19 cellular contexts compared by ENCODE assay signal in the genomic region with DNA sequence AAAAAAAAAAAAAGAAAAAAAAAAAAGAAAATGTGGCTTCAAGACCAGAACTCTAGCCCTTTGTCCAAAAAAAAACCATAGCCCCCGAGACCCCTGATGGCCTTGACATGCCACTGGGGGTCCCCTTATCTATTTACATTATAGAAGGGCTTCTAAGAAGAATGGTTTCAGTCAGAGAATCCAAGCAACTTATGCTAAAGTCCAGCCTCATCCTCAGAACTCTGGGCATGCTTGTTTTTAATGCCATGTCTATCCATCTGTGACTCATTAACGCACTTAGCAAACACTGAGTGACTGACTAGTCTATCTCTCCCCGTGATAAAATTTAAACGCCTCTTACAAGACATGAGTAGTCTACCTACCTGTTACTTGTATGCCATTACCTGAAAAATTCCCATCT. TPM values are rescaled to one million over a fixed set of nuclear protein-coding genes. Genes with fewer than 3 reads are reported as not detected.
A peak's percentile ranks its signal among the peaks of the same experiment; 100 is the strongest.
DNase-seq lines count a peak whose midpoint lies in the region; ATAC-seq and TF ChIP-seq lines count a peak whose summit lies in the region.
"Had no signal": no experiment of that assay in that cellular context is flagged by ENCODE, and none has a peak within 500 bp of the region (broad histone marks: within the 10 kb centered on the region; RNA-seq: fewer than 3 reads in every experiment).

No MANE protein-coding gene starts in this region.

- no peaks in the 10 kb centered on the region for H3K27me3 ChIP-seq in HL-60 (ENCODE audit: insufficient read depth, poor library complexity, severe bottlenecking)
- H3K27me3 ChIP-seq: heart left ventricle had no signal

- H3K4me1 Mint-ChIP-seq in glutamatergic neuron (ENCODE audit: low read depth, unreplicated experiment) = no peaks in the 10 kb centered on the region
- H3K4me1 Mint-ChIP-seq: activated CD8-positive, alpha-beta memory T cell treated with anti-CD3 and anti-CD28 coated beads, Interleukin-2, amount 10 ng/mL, durations not matched to agents 7 days and 5 days; activated naive CD8-positive, alpha-beta T cell treated with anti-CD3 and anti-CD28 coated beads for 36 hours; activated T-helper 17 cell treated with anti-CD3 and anti-CD28 coated beads, Interleukin-2, amount 50 U/mL, for 72 hours; B cell had no signal

- H3K4me3 Mint-ChIP-seq in glutamatergic neuron (ENCODE audit: unreplicated experiment) = no peak overlapping the region
- H3K4me3 Mint-ChIP-seq: activated CD8-positive, alpha-beta memory T cell treated with anti-CD3 and anti-CD28 coated beads, Interleukin-2, amount 10 ng/mL, durations not matched to agents 7 days and 5 days; activated naive CD8-positive, alpha-beta T cell treated with anti-CD3 and anti-CD28 coated beads for 36 hours; activated T-helper 17 cell treated with anti-CD3 and anti-CD28 coated beads, Interleukin-2, amount 50 U/mL, for 72 hours; B cell; H9; type B pancreatic cell had no signal

- DNase-seq in EH (ENCODE audit: low read depth) (peak; percentile 56), HL-60 (ENCODE audit: low read depth in 1 of 2, low spot score in 1 of 2) (no peak), kidney tubule cell (ENCODE audit: low spot score) (peak; percentile 15), glutamatergic neuron (no peak)
- DNase-seq: activated CD4-positive, alpha-beta T cell treated with anti-CD3 and anti-CD28 coated beads for 4 hours; activated CD8-positive, alpha-beta memory T cell treated with anti-CD3 and anti-CD28 coated beads, Interleukin-2, amount 10 ng/mL, durations not matched to agents 7 days and 5 days; activated naive CD8-positive, alpha-beta T cell treated with anti-CD3 and anti-CD28 coated beads for 36 hours; H9; heart left ventricle; NCI-H446; nucleus accumbens; SHP77 treated with DMSO at 0.1 percent for 48 hours; T-helper 1 cell had no signal

- H3K36me3 Mint-ChIP-seq in glutamatergic neuron (ENCODE audit: unreplicated experiment) = no peaks in the 10 kb centered on the region
- H3K36me3 Mint-ChIP-seq: activated CD8-positive, alpha-beta memory T cell treated with anti-CD3 and anti-CD28 coated beads, Interleukin-2, amount 10 ng/mL, durations not matched to agents 7 days and 5 days; activated naive CD8-positive, alpha-beta T cell treated with anti-CD3 and anti-CD28 coated beads for 36 hours had no signal

- TF ChIP-seq CTCF in HL-60 (IDR thresholded peaks at IDR 0.05; ENCODE audit: insufficient read depth, low read length) (no peak), glutamatergic neuron (IDR thresholded peaks at IDR 0.05; ENCODE audit: partially characterized antibody, unreplicated experiment) (no peak)

- no peak overlapping the region for H3K4me3 ChIP-seq in HL-60 (replicated peaks; ENCODE audit: insufficient read depth, low read length)
- H3K4me3 ChIP-seq: heart left ventricle had no signal

- no peaks in the 10 kb centered on the region for H3K27me3 Mint-ChIP-seq in glutamatergic neuron (ENCODE audit: unreplicated experiment)

- 0 out of 2 replicates have a peak overlapping the region, but pooled peaks have one; percentile 9 for H3K27ac ChIP-seq in HL-60 (replicated peaks)
- H3K27ac ChIP-seq: heart left ventricle had no signal

- ATAC-seq in SK-N-SH treated with all-trans-retinoic acid at 6 μM for 48 hours = peak; percentile 42; the same call in 1 of the 3 replicates
- no peak for ATAC-seq in GM19023 (IDR thresholded peaks at IDR 0.05; ENCODE audit: unreplicated experiment)
- ATAC-seq in HG02763 (IDR thresholded peaks at IDR 0.05; ENCODE audit: unreplicated experiment) = no peak
- ATAC-seq: activated CD8-positive, alpha-beta memory T cell treated with anti-CD3 and anti-CD28 coated beads, Interleukin-2, amount 10 ng/mL, durations not matched to agents 7 days and 5 days; activated T-helper 17 cell treated with anti-CD3 and anti-CD28 coated beads, Interleukin-2, amount 50 U/mL, for 72 hours; heart left ventricle had no signal

- no peaks in the 10 kb centered on the region for H3K9me3 Mint-ChIP-seq in glutamatergic neuron (ENCODE audit: unreplicated experiment)
- H3K9me3 Mint-ChIP-seq: activated naive CD8-positive, alpha-beta T cell treated with anti-CD3 and anti-CD28 coated beads for 36 hours; activated T-helper 17 cell treated with anti-CD3 and anti-CD28 coated beads, Interleukin-2, amount 50 U/mL, for 72 hours; H9; type B pancreatic cell had no signal

- no peak overlapping the region for H3K27ac Mint-ChIP-seq in glutamatergic neuron (ENCODE audit: unreplicated experiment)
- H3K27ac Mint-ChIP-seq: activated CD8-positive, alpha-beta memory T cell treated with anti-CD3 and anti-CD28 coated beads, Interleukin-2, amount 10 ng/mL, durations not matched to agents 7 days and 5 days; activated naive CD8-positive, alpha-beta T cell treated with anti-CD3 and anti-CD28 coated beads for 36 hours; activated T-helper 17 cell treated with anti-CD3 and anti-CD28 coated beads, Interleukin-2, amount 50 U/mL, for 72 hours; B cell; H9; type B pancreatic cell had no signal

TF ChIP-seq in SK-N-SH treated with all-trans-retinoic acid at 6 μM for 48 hours, 23 proteins besides CTCF, POLR2A, EP300 and RAD21:
- TF ChIP-seq ZNF565 (CRISPR knock-in tag; conservative IDR thresholded peaks at IDR 0.05; ENCODE audit: low read depth) (no peak), ARNTL (CRISPR knock-in tag; IDR thresholded peaks at IDR 0.05; ENCODE audit: borderline replicate concordance, low read depth) (no peak)

RNA-seq across cellular contexts. Expression of a gene that starts 29.3 kb away (rescaled TPM):
- total RNA-seq in glutamatergic neuron (ENCODE audit: unreplicated experiment) = not detected
- total RNA-seq: activated CD8-positive, alpha-beta memory T cell treated with anti-CD3 and anti-CD28 coated beads, Interleukin-2, amount 10 ng/mL, durations not matched to agents 7 days and 5 days; activated naive CD8-positive, alpha-beta T cell treated with anti-CD3 and anti-CD28 coated beads for 36 hours; activated T-helper 17 cell treated with anti-CD3 and anti-CD28 coated beads, Interleukin-2, amount 50 U/mL, for 72 hours had no signal

Comparison
In these comparisons a context has a peak if more than half of its experiments do, and no peak if none do; other contexts are left out.
1. DNase-seq: peak in EH (single experiment) and kidney tubule cell (single experiment); none in HL-60 (0 of 2) and glutamatergic neuron (single experiment).